1 cellular context compared by ENCODE assay signal in genomic region chr20:62508641-62509051, GRCh38.
TF ChIP-seq lines count a peak whose summit lies in the region.

No MANE protein-coding gene starts in this region.

TF ChIP-seq in HEK293, 187 proteins besides CTCF, POLR2A, EP300 and RAD21 (continued from another document):
- TF ChIP-seq PRDM4 (tag by site-specific recombination; IDR thresholded peaks at IDR 0.05) = no peak
